25 cellular contexts compared by ENCODE assay signal in the genomic region with DNA sequence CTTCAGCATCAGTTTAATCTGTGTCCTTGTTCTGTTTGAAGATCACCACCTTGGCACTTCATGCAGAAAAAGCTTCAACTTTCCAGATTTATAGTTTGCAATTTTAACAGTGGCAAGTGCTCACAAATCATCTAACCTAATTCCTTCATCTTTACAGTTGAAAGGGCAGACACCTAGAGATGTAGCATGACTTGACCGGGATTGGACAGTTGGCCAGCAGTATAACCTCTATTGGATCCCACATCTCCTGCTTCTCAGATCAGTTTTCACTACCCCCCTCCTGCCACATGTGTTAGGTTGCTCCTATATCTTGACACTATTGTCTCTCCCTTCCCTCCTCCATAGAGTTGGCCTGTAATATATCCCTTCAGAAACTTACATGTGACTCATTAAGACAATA.
"Had no signal": no experiment of that assay in that cellular context is flagged by ENCODE, and none has a peak within 500 bp of the region (broad histone marks: within the 10 kb centered on the region; RNA-seq: fewer than 3 reads in every experiment).

No MANE protein-coding gene starts in this region.

- H3K4me3 Mint-ChIP-seq: dendritic cell treated with granulocyte-macrophage colony-stimulating factor and Interleukin-4, amounts not matched to agents 40 ng/mL and 50 ng/mL, for 4 days; effector memory CD8-positive, alpha-beta T cell; endodermal cell; mesothelial cell of epicardium; naive thymus-derived CD8-positive, alpha-beta T cell had no signal

- H3K27me3 Mint-ChIP-seq: effector memory CD8-positive, alpha-beta T cell; naive B cell; naive thymus-derived CD8-positive, alpha-beta T cell had no signal

- DNase-seq: colonic mucosa; cortex of kidney; effector CD8-positive, alpha-beta T cell; effector memory CD8-positive, alpha-beta T cell; endodermal cell; esophagus squamous epithelium; foreskin fibroblast; foreskin melanocyte; gastrocnemius medialis; glutamatergic neuron; head of caudate nucleus; heart right ventricle; hippocampal formation; kidney; kidney glomerular epithelial cell; left colon; left lung; left ventricle myocardium superior; lower lobe of right lung; mesenchymal stem cell; mucosa of descending colon; naive B cell; naive thymus-derived CD8-positive, alpha-beta T cell had no signal

- H3K27ac Mint-ChIP-seq: dendritic cell treated with granulocyte-macrophage colony-stimulating factor and Interleukin-4, amounts not matched to agents 40 ng/mL and 50 ng/mL, for 4 days; effector memory CD8-positive, alpha-beta T cell; endodermal cell; mesothelial cell of epicardium; naive B cell; naive thymus-derived CD8-positive, alpha-beta T cell had no signal

- H3K27ac ChIP-seq: colonic mucosa, esophagus squamous epithelium, gastrocnemius medialis, heart right ventricle, left lung, lower lobe of right lung had no signal

- H3K9me3 ChIP-seq: colonic mucosa, esophagus squamous epithelium, gastrocnemius medialis, heart right ventricle, left lung, lower lobe of right lung, mucosa of descending colon had no signal

- H3K4me1 Mint-ChIP-seq: endodermal cell; naive thymus-derived CD8-positive, alpha-beta T cell had no signal

- H3K9me3 Mint-ChIP-seq: dendritic cell treated with granulocyte-macrophage colony-stimulating factor and Interleukin-4, amounts not matched to agents 40 ng/mL and 50 ng/mL, for 4 days had no signal

- H3K4me3 ChIP-seq: colonic mucosa, esophagus squamous epithelium, gastrocnemius medialis, heart right ventricle, left lung, lower lobe of right lung, mucosa of descending colon had no signal

- H3K4me1 ChIP-seq: colonic mucosa, lower lobe of right lung had no signal

- H3K36me3 Mint-ChIP-seq: mesothelial cell of epicardium; naive B cell; naive thymus-derived CD8-positive, alpha-beta T cell had no signal

- H3K36me3 ChIP-seq: colonic mucosa, esophagus squamous epithelium, gastrocnemius medialis, heart right ventricle, left lung, lower lobe of right lung had no signal

- H3K27me3 ChIP-seq: colonic mucosa, esophagus squamous epithelium, gastrocnemius medialis, left lung had no signal
